Comparison of ENCODE assay signal across 21 cellular contexts in genomic region chr4:2824329-2825183, GRCh38. TPM values are rescaled to one million over a fixed set of nuclear protein-coding genes. Genes with fewer than 3 reads are reported as not detected.
DNase-seq lines count a peak whose midpoint lies in the region; ATAC-seq and TF ChIP-seq lines count a peak whose summit lies in the region.
"Had no signal": no experiment of that assay in that cellular context is flagged by ENCODE, and none has a peak within 500 bp of the region (broad histone marks: within the 10 kb centered on the region; RNA-seq: fewer than 3 reads in every experiment).

No MANE protein-coding gene starts in this region.

- peaks cover 18% of the 10 kb centered on the region for H3K4me1 Mint-ChIP-seq in stimulated activated memory B cell treated with anti-CD40 and anti-IgM and Interleukin-4, amounts not matched to agents 10 μg/mL and 1 μg/mL and 100 μg/mL, for 72 hours

- no peak overlapping the region for H3K27ac Mint-ChIP-seq in stimulated activated memory B cell treated with anti-CD40 and anti-IgM and Interleukin-4, amounts not matched to agents 10 μg/mL and 1 μg/mL and 100 μg/mL, for 72 hours
- H3K27ac Mint-ChIP-seq: activated CD4-positive, alpha-beta T cell treated with anti-CD3 and anti-CD28 coated beads for 36 hours; activated CD8-positive, alpha-beta T cell treated with anti-CD3 and anti-CD28 coated beads, Interleukin-2, amount 10 ng/mL, durations not matched to agents 7 days and 5 days had no signal

- no peak overlapping the region for H3K27ac ChIP-seq in HEK293 (ENCODE audit: extremely low read depth, low read depth, low read length)
- H3K27ac ChIP-seq: left lung, pancreas, vagina had no signal

- ATAC-seq in Right ventricle myocardium superior (ENCODE audit: poor library complexity) (peak; percentile 64), HG03442 (IDR thresholded peaks at IDR 0.05; ENCODE audit: unreplicated experiment) (no peak)
- ATAC-seq in stimulated activated memory B cell treated with anti-CD40 and anti-IgM and Interleukin-4, amounts not matched to agents 10 μg/mL and 1 μg/mL and 100 μg/mL, for 72 hours = peak; percentile 7
- ATAC-seq: activated CD4-positive, alpha-beta T cell treated with anti-CD3 and anti-CD28 coated beads for 36 hours; activated CD8-positive, alpha-beta T cell treated with anti-CD3 and anti-CD28 coated beads, Interleukin-2, amount 10 ng/mL, durations not matched to agents 7 days and 5 days had no signal

- H3K9me3 ChIP-seq in HEK293 (ENCODE audit: control insufficient read depth, insufficient read depth, low read depth, low read length) = no peaks in the 10 kb centered on the region
- H3K9me3 ChIP-seq: left lung, pancreas, vagina had no signal

- POLR2A ChIA-PET in HEK293 (lab: Yijun Ruan, JAX) = no interaction called here

- no peaks in the 10 kb centered on the region for H3K27me3 Mint-ChIP-seq in stimulated activated memory B cell treated with anti-CD40 and anti-IgM and Interleukin-4, amounts not matched to agents 10 μg/mL and 1 μg/mL and 100 μg/mL, for 72 hours
- H3K27me3 Mint-ChIP-seq: activated CD4-positive, alpha-beta T cell treated with anti-CD3 and anti-CD28 coated beads for 36 hours; CD4-positive, CD25-positive, alpha-beta regulatory T cell had no signal

- intact Hi-C loops in Right ventricle myocardium superior (cut with DNase I) = no loop called here

- no peak overlapping the region for H3K4me3 ChIP-seq in HEK293 (ENCODE audit: low read depth, low read length)
- H3K4me3 ChIP-seq: left lung, pancreas, vagina had no signal

- CTCF ChIA-PET in HEK293 (lab: Yijun Ruan, JAX) = no interaction called here

- peaks cover 6% of the 10 kb centered on the region for H3K9me3 Mint-ChIP-seq in stimulated activated memory B cell treated with anti-CD40 and anti-IgM and Interleukin-4, amounts not matched to agents 10 μg/mL and 1 μg/mL and 100 μg/mL, for 72 hours
- H3K9me3 Mint-ChIP-seq: nephron had no signal

- peaks cover 0 to 85% of the 10 kb centered on the region in 2 experiments; a peak in 1 of 3 replicates for H3K36me3 ChIP-seq in HEK293 (ENCODE audit: control insufficient read depth in 2 of 2, insufficient read depth in 1 of 2, low read length in 2 of 2)

- no peak overlapping the region for H3K4me3 Mint-ChIP-seq in stimulated activated memory B cell treated with anti-CD40 and anti-IgM and Interleukin-4, amounts not matched to agents 10 μg/mL and 1 μg/mL and 100 μg/mL, for 72 hours
- H3K4me3 Mint-ChIP-seq: activated CD4-positive, alpha-beta T cell treated with anti-CD3 and anti-CD28 coated beads for 36 hours; activated CD8-positive, alpha-beta T cell treated with anti-CD3 and anti-CD28 coated beads, Interleukin-2, amount 10 ng/mL, durations not matched to agents 7 days and 5 days; CD4-positive, CD25-positive, alpha-beta regulatory T cell; nephron had no signal

- DNase-seq in Right ventricle myocardium superior (peak; percentile 53), mesenteric fat pad (ENCODE audit: low spot score) (peak; percentile 88), GM13976 (ENCODE audit: low spot score) (no peak), NCI-H2196 treated with DMSO at 0.1 percent for 48 hours (lab: John Stamatoyannopoulos, UW; ENCODE audit: unreplicated experiment) (no peak), LoVo (ENCODE audit: low spot score) (no peak)
- DNase-seq: activated CD4-positive, alpha-beta T cell treated with anti-CD3 and anti-CD28 coated beads for 36 hours; activated CD8-positive, alpha-beta T cell treated with anti-CD3 and anti-CD28 coated beads, Interleukin-2, amount 10 ng/mL, durations not matched to agents 7 days and 5 days; activated effector memory CD4-positive, alpha-beta T cell treated with Interleukin-2 at 50 U/mL for 16 hours; CD4-positive, CD25-positive, alpha-beta regulatory T cell; NCI-H1105 treated with DMSO at 0.1 percent for 48 hours; NCI-H2081; NCI-H226; stimulated activated CD4-positive, alpha-beta T cell treated with anti-CD3 and anti-CD28 coated beads, Interleukin-15, amount 100 ng/mL, for 24 hours; stimulated activated naive CD4-positive, alpha-beta T cell had no signal

- H3K36me3 Mint-ChIP-seq in stimulated activated memory B cell treated with anti-CD40 and anti-IgM and Interleukin-4, amounts not matched to agents 10 μg/mL and 1 μg/mL and 100 μg/mL, for 72 hours = peaks cover 60% of the 10 kb centered on the region

- in situ Hi-C loops in GM13976 (cut with MboI; ENCODE audit: low sequenced_read_pairs, unreplicated experiment) = no loop called here

- no peak for TF ChIP-seq CTCF in HEK293 (tag by site-specific recombination; IDR thresholded peaks at IDR 0.05)
- TF ChIP-seq CTCF in GM13976 (IDR thresholded peaks at IDR 0.05; ENCODE audit: borderline replicate concordance, control extremely low read depth, extremely low read depth, insufficient read depth, missing control alignments) = no peak

- H3K4me1 ChIP-seq in HEK293 (ENCODE audit: control insufficient read depth, insufficient read depth, low read length) = no peaks in the 10 kb centered on the region
- H3K4me1 ChIP-seq: pancreas had no signal

TF ChIP-seq in HEK293, 187 proteins besides CTCF, POLR2A, EP300 and RAD21:
- TF ChIP-seq ZNF501 (tag by site-specific recombination; IDR thresholded peaks at IDR 0.05) (no peak), ZNF660 (tag by site-specific recombination; IDR thresholded peaks at IDR 0.05) (no peak), ZNF221 (tag by site-specific recombination; IDR thresholded peaks at IDR 0.05; ENCODE audit: borderline replicate concordance) (no peak), HIC1 (tag by site-specific recombination; IDR thresholded peaks at IDR 0.05) (peak; percentile 43; the same call in 1 of the 2 replicates), ZNF692 (tag by site-specific recombination; IDR thresholded peaks at IDR 0.05) (peak; percentile 52; the same call in 1 of the 2 replicates)

RNA-seq across cellular contexts. Expression of gene ADD1, which starts 19.1 kb away (rescaled TPM):
- 217 TPM for total RNA-seq in Right ventricle myocardium superior
- total RNA-seq in mesenteric fat pad = 272 TPM

RNA-seq across cellular contexts. Expression of gene SH3BP2, which starts 31.7 kb away (rescaled TPM):
- total RNA-seq in Right ventricle myocardium superior (24.9 TPM), mesenteric fat pad (63.9 TPM)

Comparison
In these comparisons a context has a peak if more than half of its experiments do, and no peak if none do; other contexts are left out.
1. DNase-seq: peak in Right ventricle myocardium superior (single experiment) and mesenteric fat pad (single experiment); none in GM13976 (single experiment), NCI-H2196 treated with DMSO at 0.1 percent for 48 hours (single experiment) and LoVo (single experiment).